Comparison of ENCODE assay signal across 8 cellular contexts in the genomic region with DNA sequence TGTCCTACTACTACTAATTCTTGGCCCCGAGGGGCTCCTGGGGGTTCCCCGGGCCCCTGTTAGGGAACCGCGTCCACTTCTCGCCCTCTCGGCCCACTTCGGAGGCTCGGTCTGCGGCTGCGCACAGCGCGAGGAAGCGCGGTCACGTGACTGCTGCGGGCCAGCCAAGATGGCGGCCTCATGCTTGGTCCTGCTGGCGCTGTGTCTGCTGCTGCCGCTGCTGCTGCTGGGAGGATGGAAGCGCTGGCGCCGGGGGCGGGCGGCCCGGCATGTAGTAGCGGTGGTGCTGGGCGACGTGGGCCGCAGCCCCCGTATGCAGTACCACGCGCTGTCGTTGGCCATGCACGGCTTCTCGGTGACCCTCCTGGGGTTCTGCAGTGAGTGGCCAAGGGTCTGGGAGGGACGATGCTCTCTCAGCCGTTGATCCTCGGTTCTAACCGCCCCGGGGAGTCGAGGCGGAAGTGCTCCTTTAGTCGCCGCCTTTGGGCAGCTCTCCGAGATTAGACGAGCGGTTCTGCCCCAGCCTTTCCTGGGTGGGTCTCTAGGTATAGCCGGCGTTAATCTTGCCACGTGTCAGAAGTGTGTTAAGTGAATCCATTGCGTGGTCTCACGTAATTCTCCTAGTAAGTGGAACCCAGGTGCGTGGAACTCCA. TPM values are rescaled to one million over a fixed set of nuclear protein-coding genes. Genes with fewer than 3 reads are reported as not detected.
DNase-seq lines count a peak whose midpoint lies in the region; ATAC-seq and TF ChIP-seq lines count a peak whose summit lies in the region.

A gene with protein sequence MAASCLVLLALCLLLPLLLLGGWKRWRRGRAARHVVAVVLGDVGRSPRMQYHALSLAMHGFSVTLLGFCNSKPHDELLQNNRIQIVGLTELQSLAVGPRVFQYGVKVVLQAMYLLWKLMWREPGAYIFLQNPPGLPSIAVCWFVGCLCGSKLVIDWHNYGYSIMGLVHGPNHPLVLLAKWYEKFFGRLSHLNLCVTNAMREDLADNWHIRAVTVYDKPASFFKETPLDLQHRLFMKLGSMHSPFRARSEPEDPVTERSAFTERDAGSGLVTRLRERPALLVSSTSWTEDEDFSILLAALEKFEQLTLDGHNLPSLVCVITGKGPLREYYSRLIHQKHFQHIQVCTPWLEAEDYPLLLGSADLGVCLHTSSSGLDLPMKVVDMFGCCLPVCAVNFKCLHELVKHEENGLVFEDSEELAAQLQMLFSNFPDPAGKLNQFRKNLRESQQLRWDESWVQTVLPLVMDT (plus strand): TSS at position 163 of the 653 bp plus-strand sequence. CDS start 7 bp downstream, at position 170.

- H3K4me3 ChIP-seq in A673 (ENCODE audit: low read depth, low read length, poor library complexity, severe bottlenecking) = peak within 1 kb of the TSS; percentile 69
- peak within 1 kb of the TSS; percentile 90 for H3K4me3 ChIP-seq in WI38 (ENCODE audit: low read depth, low read length)
- peak within 1 kb of the TSS; percentile 75 to 86 (median 75) for H3K4me3 ChIP-seq in mammary epithelial cell (replicated peaks in 1 of 3; ENCODE audit: insufficient read depth in 1 of 3, low read depth in 2 of 3, low read length in 3 of 3)
- H3K4me3 ChIP-seq in spleen = peak within 1 kb of the TSS; percentile 75 to 89 (median 85)

- ATAC-seq in GM18858 (IDR thresholded peaks at IDR 0.05; ENCODE audit: unreplicated experiment) (peak; percentile 71), HG03066 (IDR thresholded peaks at IDR 0.05; ENCODE audit: low read depth, unreplicated experiment) (peak; percentile 75)

- H3K27me3 ChIP-seq in A673 (replicated peaks; ENCODE audit: insufficient read depth, low read depth, low read length, poor library complexity) = peaks cover 12% of the 10 kb centered on the region
- H3K27me3 ChIP-seq in mammary epithelial cell (ENCODE audit: insufficient read depth, low read length) = no peaks in the 10 kb centered on the region
- H3K27me3 ChIP-seq in spleen (replicated peaks in 1 of 7) = no peaks in the 10 kb centered on the region

- H3K4me2 ChIP-seq in mammary epithelial cell (ENCODE audit: insufficient read depth, low read depth, low read length) = peak within 1 kb of the TSS; percentile 83

- peak within 1 kb of the TSS; percentile 64 for H3K9ac ChIP-seq in mammary epithelial cell (ENCODE audit: insufficient read depth, low read length)

- H3K4me1 ChIP-seq in A673 (ENCODE audit: insufficient read depth, low read length, poor library complexity, severe bottlenecking) (peaks cover 3% of the 10 kb centered on the region), mammary epithelial cell (ENCODE audit: insufficient read depth, low read length) (peaks cover 16% of the 10 kb centered on the region), spleen (peaks cover 11 to 38% (median 19%) of the 10 kb centered on the region in 6 donors)

- in situ Hi-C loops in mammary epithelial cell (cut with MboI; ENCODE audit: low sequenced_read_pairs in 2 of 2) = no loop called here

- H3K27ac ChIP-seq in A673 (ENCODE audit: low read depth, low read length, poor library complexity, severe bottlenecking) = peak within 1 kb of the TSS; percentile 57
- peak within 1 kb of the TSS; percentile 23 for H3K27ac ChIP-seq in mammary epithelial cell (ENCODE audit: insufficient read depth, low read depth, low read length)
- peak within 1 kb of the TSS; percentile 76 to 92 (median 85) for H3K27ac ChIP-seq in spleen

- H3K27ac Mint-ChIP-seq in immature natural killer cell = peak within 1 kb of the TSS; percentile 93 to 97 (median 96)

- intact Hi-C loops in A673 (cut with micrococcal nuclease; ENCODE audit: unreplicated experiment) = no loop called here
- intact Hi-C loops in mammary epithelial cell (cut with micrococcal nuclease) = no loop called here
- intact Hi-C loops in spleen (cut with DNase I; ENCODE audit: low total_unique reads) = no loop called here

- no peaks in the 10 kb centered on the region for H3K9me3 Mint-ChIP-seq in immature natural killer cell

- H3K36me3 Mint-ChIP-seq in immature natural killer cell = peaks cover 4 to 12% (median 5%) of the 10 kb centered on the region in 3 donors

- peak within 1 kb of the TSS; percentile 99 for H2AFZ ChIP-seq in mammary epithelial cell (ENCODE audit: low read depth, low read length)

- H3K9me3 ChIP-seq in A673 (ENCODE audit: low read depth, low read length, poor library complexity, severe bottlenecking) (no peaks in the 10 kb centered on the region), mammary epithelial cell (replicated peaks; ENCODE audit: insufficient read depth, low read length) (no peaks in the 10 kb centered on the region), spleen (no peaks in the 10 kb centered on the region)

- DNase-seq in A673 (ENCODE audit: low spot score) (peak; percentile 91), NCI-H2196 treated with DMSO at 0.1 percent for 48 hours (lab: John Stamatoyannopoulos, UW; ENCODE audit: unreplicated experiment) (peak; percentile 71), mammary epithelial cell (peak; percentile 74), immature natural killer cell (peak; percentile 88 to 90 (median 89)), spleen (peak; percentile 98)

- peaks cover 29 to 34% of the 10 kb centered on the region in 2 donors for H3K4me1 Mint-ChIP-seq in immature natural killer cell

- TF ChIP-seq CTCF in A673 (conservative IDR thresholded peaks at IDR 0.05; ENCODE audit: low read depth, low read length) (no peak), WI38 (IDR thresholded peaks at IDR 0.05; ENCODE audit: low read depth, low read length) (no peak), mammary epithelial cell (conservative IDR thresholded peaks at IDR 0.05 in 1 of 2, IDR thresholded peaks at IDR 0.05 in 1 of 2; ENCODE audit: extremely low read depth in 1 of 2, insufficient read depth in 1 of 2, low read depth in 1 of 2, low read length in 2 of 2) (no peak), spleen (IDR thresholded peaks at IDR 0.05 in 8 of 11, conservative IDR thresholded peaks at IDR 0.05 in 3 of 11) (no peak)

- H3K27me3 Mint-ChIP-seq in immature natural killer cell (ENCODE audit: low read depth in 3 of 3) = peaks cover 7 to 13% (median 12%) of the 10 kb centered on the region in 3 donors

- no peaks in the 10 kb centered on the region for H4K20me1 ChIP-seq in mammary epithelial cell (ENCODE audit: insufficient read depth, low read length)

- CTCF ChIA-PET in A673 (lab: Charles Lee) (no interaction called here), mammary epithelial cell (lab: Charles Lee; ENCODE audit: low non-redundant PET) (no interaction called here)

- peaks cover 36% of the 10 kb centered on the region for H3K79me2 ChIP-seq in mammary epithelial cell (ENCODE audit: insufficient read depth, low read length)

- BruUV-seq in A673 (replicated peaks; lab: Mats Ljungman, UMichigan) (TSS peak; percentile 42), mammary epithelial cell (replicated peaks; lab: Mats Ljungman, UMichigan) (no TSS peak)

- peaks cover 2% of the 10 kb centered on the region for H3K36me3 ChIP-seq in A673 (ENCODE audit: insufficient read depth, low read length, poor library complexity, severe bottlenecking)
- peaks cover 9% of the 10 kb centered on the region for H3K36me3 ChIP-seq in mammary epithelial cell (ENCODE audit: insufficient read depth, low read length)
- peaks cover 0 to 38% (median 22%) of the 10 kb centered on the region in 6 donors for H3K36me3 ChIP-seq in spleen

- dilution Hi-C loops in mammary epithelial cell (cut with HindIII; ENCODE audit: low sequenced_read_pairs) = no loop called here

- WGBS in mammary epithelial cell (ENCODE audit: low coverage, missing lambda C conversion rate) = under 1% methylated on average over 37 of the region's 53 CpGs
- 0 to 1% (median 0%) methylated on average over 32 to 53 of the region's 53 CpGs for WGBS in spleen, 5 donors

- POLR2A ChIA-PET in A673 (lab: Charles Lee; ENCODE audit: low non-redundant PET) = interaction anchor here (0.6 kb wide), 1 partner anchor 41 kb away, joined by 3 read pairs; no protein-coding TSS in a partner anchor

- H3K4me3 Mint-ChIP-seq in immature natural killer cell = peak within 1 kb of the TSS; percentile 90 to 99 (median 96)

- TF ChIP-seq POLR2A in spleen (IDR thresholded peaks at IDR 0.05) = peak in 1 of 3 donors; percentile 84

RNA-seq across cellular contexts. Expression of the gene that starts here (rescaled TPM):
- 29.5 and 29.8 TPM in 2 replicates for total RNA-seq in A673 (2021)
- total RNA-seq in mammary epithelial cell = 10 to 100 TPM; 24.3 to 29.5 TPM
- polyA plus RNA-seq in mammary epithelial cell = 29.5 TPM
- 70.1 TPM for polyA minus RNA-seq in mammary epithelial cell
- polyA plus RNA-seq in immature natural killer cell = 10 to 100 TPM; 29.2 to 47.5 (median 32.8) TPM
- 10 to 100 TPM; 18.4 to 46.2 (median 24.8) TPM for total RNA-seq in spleen
- 10 to 100 TPM; 13.0 to 18.6 (median 17.0) TPM for polyA plus RNA-seq in spleen

Comparison
In these comparisons a context has a peak if more than half of its experiments do, and no peak if none do; other contexts are left out.
1. Peak in every context shown above with its lines: DNase-seq, ATAC-seq, H3K4me3 ChIP-seq and H3K27ac ChIP-seq.
2. H3K27ac ChIP-seq: peak in every context shown above with its lines; median percentile 85 in spleen; 57 in A673; 23 in mammary epithelial cell.